Comparison of ENCODE assay signal across 16 cellular contexts in the genomic region with DNA sequence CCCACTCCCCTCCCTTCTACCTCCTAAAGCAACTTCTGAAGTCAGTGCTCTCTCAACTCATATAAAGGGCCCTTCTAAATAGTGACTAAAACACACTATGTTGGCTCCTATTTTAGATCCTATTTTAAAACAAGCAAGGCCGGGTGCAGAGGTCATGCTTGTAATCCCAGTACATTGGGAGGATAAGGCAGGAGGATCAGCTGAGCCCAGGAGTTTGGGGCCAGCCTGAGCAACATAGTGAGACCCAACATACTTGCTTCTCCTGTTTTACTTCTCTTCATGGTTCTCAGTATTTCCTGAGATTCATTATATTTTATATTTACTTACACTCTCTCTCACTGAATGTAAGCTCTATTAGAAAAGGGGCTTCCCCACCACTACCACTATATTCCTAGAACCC.
"Had no signal": no experiment of that assay in that cellular context is flagged by ENCODE, and none has a peak within 500 bp of the region (broad histone marks: within the 10 kb centered on the region; RNA-seq: fewer than 3 reads in every experiment).

No MANE protein-coding gene starts in this region.

- H3K27me3 Mint-ChIP-seq: activated CD4-positive, alpha-beta T cell treated with anti-CD3 and anti-CD28 coated beads for 36 hours; activated CD8-positive, alpha-beta T cell treated with anti-CD3 and anti-CD28 coated beads for 36 hours; dendritic cell treated with granulocyte-macrophage colony-stimulating factor and Interleukin-4, amounts not matched to agents 40 ng/mL and 50 ng/mL, for 4 days; memory B cell; stimulated activated naive CD8-positive, alpha-beta T cell treated with anti-CD3 and anti-CD28 coated beads, Interleukin-15, amount 100 ng/mL, for 72 hours had no signal

- H3K36me3 Mint-ChIP-seq: memory B cell had no signal

- H3K27ac ChIP-seq: heart right ventricle, left lung, pancreas, vagina, VCaP had no signal

- H3K27ac Mint-ChIP-seq: activated CD4-positive, alpha-beta T cell treated with anti-CD3 and anti-CD28 coated beads for 36 hours; activated CD8-positive, alpha-beta T cell treated with anti-CD3 and anti-CD28 coated beads for 36 hours; activated T-helper 1 cell treated with anti-CD3 and anti-CD28 coated beads, Interleukin-12 subunit alpha, Interleukin-12 subunit beta, Interleukin-2, Interleukin-4 antibody, amounts not matched to agents 30 ng/mL and 10 ng/mL and 1 ng/mL, durations not matched to agents 14 hours and 24 hours and 36 hours; dendritic cell treated with granulocyte-macrophage colony-stimulating factor and Interleukin-4, amounts not matched to agents 40 ng/mL and 50 ng/mL, for 4 days; memory B cell; stimulated activated naive CD8-positive, alpha-beta T cell treated with anti-CD3 and anti-CD28 coated beads, Interleukin-15, amount 100 ng/mL, for 72 hours had no signal

- DNase-seq: activated CD4-positive, alpha-beta T cell treated with anti-CD3 and anti-CD28 coated beads for 36 hours; activated CD8-positive, alpha-beta memory T cell treated with anti-CD3 and anti-CD28 coated beads, Interleukin-2, amount 50 U/mL, for 4 hours; activated CD8-positive, alpha-beta T cell treated with anti-CD3 and anti-CD28 coated beads for 36 hours; activated naive CD4-positive, alpha-beta T cell treated with Interleukin-2 at 50 U/mL for 16 hours; adrenal gland; foreskin melanocyte; heart right ventricle; left lung; pancreas; stimulated activated CD4-positive, alpha-beta T cell treated with anti-CD3 and anti-CD28 coated beads, Interleukin-4, amount 100 ng/mL, for 24 hours; stimulated activated naive CD8-positive, alpha-beta T cell treated with anti-CD3 and anti-CD28 coated beads, Interleukin-15, amount 100 ng/mL, for 72 hours had no signal

- H3K4me3 Mint-ChIP-seq: activated CD4-positive, alpha-beta T cell treated with anti-CD3 and anti-CD28 coated beads for 36 hours; activated CD8-positive, alpha-beta T cell treated with anti-CD3 and anti-CD28 coated beads for 36 hours; activated T-helper 1 cell treated with anti-CD3 and anti-CD28 coated beads, Interleukin-12 subunit alpha, Interleukin-12 subunit beta, Interleukin-2, Interleukin-4 antibody, amounts not matched to agents 30 ng/mL and 10 ng/mL and 1 ng/mL, durations not matched to agents 14 hours and 24 hours and 36 hours; dendritic cell treated with granulocyte-macrophage colony-stimulating factor and Interleukin-4, amounts not matched to agents 40 ng/mL and 50 ng/mL, for 4 days; memory B cell; stimulated activated naive CD8-positive, alpha-beta T cell treated with anti-CD3 and anti-CD28 coated beads, Interleukin-15, amount 100 ng/mL, for 72 hours had no signal

- H3K4me3 ChIP-seq: adrenal gland, heart right ventricle, left lung, pancreas, vagina had no signal

- H3K36me3 ChIP-seq: adrenal gland, heart right ventricle, left lung, pancreas, vagina had no signal

- ATAC-seq: activated CD4-positive, alpha-beta T cell treated with anti-CD3 and anti-CD28 coated beads for 36 hours; activated CD8-positive, alpha-beta T cell treated with anti-CD3 and anti-CD28 coated beads for 36 hours; heart right ventricle; left lung; pancreas; stimulated activated naive CD8-positive, alpha-beta T cell treated with anti-CD3 and anti-CD28 coated beads, Interleukin-15, amount 100 ng/mL, for 72 hours had no signal

- H3K9me3 ChIP-seq: adrenal gland, heart right ventricle, left lung, pancreas, vagina had no signal

- H3K9me3 Mint-ChIP-seq: activated CD8-positive, alpha-beta T cell treated with anti-CD3 and anti-CD28 coated beads for 36 hours; activated T-helper 1 cell treated with anti-CD3 and anti-CD28 coated beads, Interleukin-12 subunit alpha, Interleukin-12 subunit beta, Interleukin-2, Interleukin-4 antibody, amounts not matched to agents 30 ng/mL and 10 ng/mL and 1 ng/mL, durations not matched to agents 14 hours and 24 hours and 36 hours; dendritic cell treated with granulocyte-macrophage colony-stimulating factor and Interleukin-4, amounts not matched to agents 40 ng/mL and 50 ng/mL, for 4 days; memory B cell; stimulated activated naive CD8-positive, alpha-beta T cell treated with anti-CD3 and anti-CD28 coated beads, Interleukin-15, amount 100 ng/mL, for 72 hours had no signal

- H3K27me3 ChIP-seq: adrenal gland, heart right ventricle, pancreas, vagina had no signal
